ENCODE assay signal across 8 cellular contexts in the genomic region with DNA sequence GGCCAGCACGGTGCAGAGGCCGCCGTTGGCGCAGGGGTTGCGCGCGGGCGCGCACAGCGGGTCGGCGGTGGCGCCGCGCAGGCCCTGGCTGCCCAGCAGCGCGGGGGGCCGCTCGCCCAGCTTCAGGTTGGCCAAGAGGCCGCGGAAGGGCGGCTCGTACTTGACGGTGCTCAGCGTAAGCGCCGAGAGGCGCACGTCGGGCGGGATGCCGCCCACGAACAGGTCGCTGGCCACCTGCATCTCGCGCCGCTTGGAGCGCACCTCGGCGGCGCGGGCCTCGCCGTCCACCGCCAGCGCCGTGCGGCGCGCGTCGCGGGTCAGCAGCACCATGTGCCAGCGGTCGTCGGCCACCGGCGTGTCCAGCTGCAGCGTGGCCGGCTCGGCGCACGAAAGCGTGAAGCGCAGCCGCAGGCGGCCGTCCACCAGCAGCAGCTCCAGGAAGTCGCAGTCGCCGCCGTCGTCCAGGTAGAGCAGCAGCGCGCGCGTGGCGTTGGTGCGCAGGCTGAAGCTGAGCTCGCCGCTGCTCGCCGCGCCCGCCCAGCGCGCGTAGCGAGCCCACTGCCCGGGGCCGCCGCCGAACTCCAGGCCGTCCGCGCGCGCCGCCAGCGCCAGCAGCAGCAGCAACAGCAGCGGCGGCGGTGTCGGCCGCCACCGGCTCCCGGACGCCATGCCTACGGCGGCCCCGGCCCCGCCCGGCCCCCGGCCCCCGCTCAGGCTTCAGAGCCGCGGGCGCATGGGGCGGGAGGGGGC. TPM values are rescaled to one million over a fixed set of nuclear protein-coding genes. Genes with fewer than 3 reads are reported as not detected.
A peak's percentile ranks its signal among the peaks of the same experiment; 100 is the strongest.
DNase-seq lines count a peak whose midpoint lies in the region; ATAC-seq and TF ChIP-seq lines count a peak whose summit lies in the region.

No MANE protein-coding gene starts in this region.

- peak; percentile 42 to 55 for ATAC-seq in activated T-cell treated with anti-CD3 and anti-CD28 coated beads, Interleukin-2, amount 50 U/mL, for 72 hours (replicated peaks in 1 of 2)
- no peak for ATAC-seq in GM18909 (IDR thresholded peaks at IDR 0.05; ENCODE audit: poor library complexity, unreplicated experiment)

- CTCF ChIA-PET in MCF 10A (lab: Yijun Ruan, JAX): interaction anchor here (0.5 to 0.6 kb wide), 2 partner anchors 9 to 12 kb away, joined by 3 read pairs; no protein-coding TSS in a partner anchor

- no peaks in the 10 kb centered on the region for H3K4me1 Mint-ChIP-seq in MCF 10A (ENCODE audit: insufficient read depth, unreplicated experiment)
- peaks cover 9% of the 10 kb centered on the region for H3K4me1 Mint-ChIP-seq in activated T-cell treated with anti-CD3 and anti-CD28 coated beads, Interleukin-2, amount 50 U/mL, for 72 hours (ENCODE audit: low read depth)

- no TSS peak for BruUV-seq in MCF 10A (replicated peaks; lab: Mats Ljungman, UMichigan)

- H3K36me3 Mint-ChIP-seq in MCF 10A (ENCODE audit: insufficient read depth, unreplicated experiment): no peaks in the 10 kb centered on the region
- H3K36me3 Mint-ChIP-seq in activated T-cell treated with anti-CD3 and anti-CD28 coated beads, Interleukin-2, amount 50 U/mL, for 72 hours (ENCODE audit: insufficient read depth in 2 of 2): no peaks in the 10 kb centered on the region

- intact Hi-C loops in MCF 10A (cut with micrococcal nuclease) (no loop called here), thyroid gland (cut with DNase I) (no loop called here)

- no peak overlapping the region for H3K4me3 Mint-ChIP-seq in MCF 10A (ENCODE audit: unreplicated experiment)
- H3K4me3 Mint-ChIP-seq in activated T-cell treated with anti-CD3 and anti-CD28 coated beads, Interleukin-2, amount 50 U/mL, for 72 hours: no peak overlapping the region

- H3K4me1 ChIP-seq in thyroid gland: peaks cover 0 to 23% of the 10 kb centered on the region in 2 donors

- POLR2A ChIA-PET in MCF 10A (lab: Yijun Ruan, JAX): no interaction called here

- TF ChIP-seq POLR2A in thyroid gland (IDR thresholded peaks at IDR 0.05): no peak

- DNase-seq in T47D (ENCODE audit: low read depth in 1 of 2, low spot score in 1 of 2) (peak; percentile 79 to 93), MCF 10A (ENCODE audit: unreplicated experiment) (no peak), thyroid gland (peak; percentile 59 to 63), A172 (ENCODE audit: low spot score) (no peak), GM13976 (ENCODE audit: low spot score) (no peak)
- peak in 1 of 2 donors; percentile 31 for DNase-seq in activated T-cell treated with anti-CD3 and anti-CD28 coated beads, Interleukin-2, amount 50 U/mL, for 72 hours

- 5% methylated on average over 31 of the region's 119 CpGs; no CpG with 5 or more reads in 1 of the 2 donors for WGBS in thyroid gland, 2 donors

- H3K27me3 Mint-ChIP-seq in MCF 10A (ENCODE audit: insufficient read depth, unreplicated experiment): peaks cover 60% of the 10 kb centered on the region
- H3K27me3 Mint-ChIP-seq in activated T-cell treated with anti-CD3 and anti-CD28 coated beads, Interleukin-2, amount 50 U/mL, for 72 hours (ENCODE audit: low read depth): peaks cover 69% of the 10 kb centered on the region

- no peaks in the 10 kb centered on the region for H3K9me3 Mint-ChIP-seq in MCF 10A (ENCODE audit: unreplicated experiment)
- H3K9me3 Mint-ChIP-seq in activated T-cell treated with anti-CD3 and anti-CD28 coated beads, Interleukin-2, amount 50 U/mL, for 72 hours: no peaks in the 10 kb centered on the region

- peaks cover 10% of the 10 kb centered on the region for H3K27me3 ChIP-seq in thyroid gland

- H3K27ac ChIP-seq in thyroid gland: no peak overlapping the region

- no peaks in the 10 kb centered on the region for H3K36me3 ChIP-seq in thyroid gland

- TF ChIP-seq CTCF in MCF 10A (IDR thresholded peaks at IDR 0.05; ENCODE audit: unreplicated experiment) (no peak), thyroid gland (IDR thresholded peaks at IDR 0.05) (no peak), GM13976 (IDR thresholded peaks at IDR 0.05; ENCODE audit: borderline replicate concordance, control extremely low read depth, extremely low read depth, insufficient read depth, missing control alignments) (no peak)

- no peak overlapping the region for H3K27ac Mint-ChIP-seq in MCF 10A (ENCODE audit: low read depth, unreplicated experiment)
- H3K27ac Mint-ChIP-seq in activated T-cell treated with anti-CD3 and anti-CD28 coated beads, Interleukin-2, amount 50 U/mL, for 72 hours: no peak overlapping the region

- peak overlapping the region; percentile 25 for H3K4me3 ChIP-seq in iPS-11a (ENCODE audit: low read depth, low read length)
- no peak overlapping the region for H3K4me3 ChIP-seq in thyroid gland (replicated peaks in 1 of 3)

- H3K9me3 ChIP-seq in thyroid gland: no peaks in the 10 kb centered on the region

- in situ Hi-C loops in T47D (cut with HindIII; ENCODE audit: low pct_unique_long_range_greater_than_20kb, low sequenced_read_pairs): no loop called here
- in situ Hi-C loops in GM13976 (cut with MboI; ENCODE audit: low sequenced_read_pairs, unreplicated experiment): no loop called here

RNA-seq across cellular contexts. Expression of a gene that starts 9.8 kb away (rescaled TPM):
- total RNA-seq in MCF 10A (2022): not detected in 2 replicates
- total RNA-seq in activated T-cell treated with anti-CD3 and anti-CD28 coated beads, Interleukin-2, amount 50 U/mL, for 72 hours: under 1 TPM; 0.37 to 0.55 TPM
- 10 to 100 TPM in 1 of 4 donors, 1 to 10 TPM in 3; 2.0 to 12.3 (median 4.8) TPM for total RNA-seq in thyroid gland
- total RNA-seq in A172 (2014; rRNA removed; shearing (Covaris generic)): 0.05 and 0.14 TPM in 2 replicates

RNA-seq across cellular contexts. Expression of a gene that starts 30.7 kb away (rescaled TPM):
- total RNA-seq in MCF 10A (2022): not detected in 2 replicates
- 10 to 100 TPM; 18.8 to 27.9 TPM for total RNA-seq in activated T-cell treated with anti-CD3 and anti-CD28 coated beads, Interleukin-2, amount 50 U/mL, for 72 hours
- 1 to 10 TPM; 2.8 to 8.9 (median 6.6) TPM for total RNA-seq in thyroid gland
- 0.07 and 2.1 TPM in 2 replicates for total RNA-seq in A172 (2014; rRNA removed; shearing (Covaris generic))

RNA-seq across cellular contexts. Expression of a gene that starts 46.6 kb away (rescaled TPM):
- total RNA-seq in MCF 10A (2022): 0.09 and 0.10 TPM in 2 replicates
- 1 to 10 TPM; 4.0 to 4.5 TPM for total RNA-seq in activated T-cell treated with anti-CD3 and anti-CD28 coated beads, Interleukin-2, amount 50 U/mL, for 72 hours
- total RNA-seq in thyroid gland: 10 to 100 TPM in 1 of 4 donors, 1 to 10 TPM in 3; 4.3 to 14.8 (median 6.7) TPM
- total RNA-seq in A172 (2014; rRNA removed; shearing (Covaris generic)): 0.12 TPM in 1 of 2 replicates, not detected in the other

Comparison
In these comparisons a context has a peak if more than half of its experiments do, and no peak if none do; other contexts are left out.
1. DNase-seq: peak in T47D (2 of 2) and thyroid gland (2 of 2); none in MCF 10A (single experiment), A172 (single experiment) and GM13976 (single experiment).